ENCODE assay signal across 1 cellular context in the genomic region with DNA sequence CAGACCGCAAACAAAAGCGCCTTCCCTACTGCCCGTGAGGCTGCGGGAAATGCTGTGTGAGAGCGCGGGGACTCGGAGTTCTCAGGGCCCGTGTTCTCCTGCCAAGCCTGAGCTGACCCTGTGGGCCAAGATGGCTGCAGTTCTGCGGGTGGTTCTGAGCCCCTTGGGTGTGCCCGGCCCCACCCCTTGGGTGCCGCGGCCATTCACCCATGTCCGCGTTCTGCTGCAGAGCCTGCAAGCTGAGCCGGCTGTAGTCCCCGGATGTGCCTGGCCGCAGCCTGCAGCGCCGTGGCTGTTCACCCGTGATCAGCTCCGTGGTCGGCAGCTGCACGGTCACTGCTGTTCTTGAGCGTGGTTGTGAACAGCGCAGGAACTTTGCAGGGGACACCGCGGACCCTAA.
TF ChIP-seq lines count a peak whose summit lies in the region.

No MANE protein-coding gene starts in this region.

TF ChIP-seq in GM12878, 131 proteins besides CTCF, POLR2A, EP300 and RAD21 (continued from another document):
- TF ChIP-seq, protein P1, sequence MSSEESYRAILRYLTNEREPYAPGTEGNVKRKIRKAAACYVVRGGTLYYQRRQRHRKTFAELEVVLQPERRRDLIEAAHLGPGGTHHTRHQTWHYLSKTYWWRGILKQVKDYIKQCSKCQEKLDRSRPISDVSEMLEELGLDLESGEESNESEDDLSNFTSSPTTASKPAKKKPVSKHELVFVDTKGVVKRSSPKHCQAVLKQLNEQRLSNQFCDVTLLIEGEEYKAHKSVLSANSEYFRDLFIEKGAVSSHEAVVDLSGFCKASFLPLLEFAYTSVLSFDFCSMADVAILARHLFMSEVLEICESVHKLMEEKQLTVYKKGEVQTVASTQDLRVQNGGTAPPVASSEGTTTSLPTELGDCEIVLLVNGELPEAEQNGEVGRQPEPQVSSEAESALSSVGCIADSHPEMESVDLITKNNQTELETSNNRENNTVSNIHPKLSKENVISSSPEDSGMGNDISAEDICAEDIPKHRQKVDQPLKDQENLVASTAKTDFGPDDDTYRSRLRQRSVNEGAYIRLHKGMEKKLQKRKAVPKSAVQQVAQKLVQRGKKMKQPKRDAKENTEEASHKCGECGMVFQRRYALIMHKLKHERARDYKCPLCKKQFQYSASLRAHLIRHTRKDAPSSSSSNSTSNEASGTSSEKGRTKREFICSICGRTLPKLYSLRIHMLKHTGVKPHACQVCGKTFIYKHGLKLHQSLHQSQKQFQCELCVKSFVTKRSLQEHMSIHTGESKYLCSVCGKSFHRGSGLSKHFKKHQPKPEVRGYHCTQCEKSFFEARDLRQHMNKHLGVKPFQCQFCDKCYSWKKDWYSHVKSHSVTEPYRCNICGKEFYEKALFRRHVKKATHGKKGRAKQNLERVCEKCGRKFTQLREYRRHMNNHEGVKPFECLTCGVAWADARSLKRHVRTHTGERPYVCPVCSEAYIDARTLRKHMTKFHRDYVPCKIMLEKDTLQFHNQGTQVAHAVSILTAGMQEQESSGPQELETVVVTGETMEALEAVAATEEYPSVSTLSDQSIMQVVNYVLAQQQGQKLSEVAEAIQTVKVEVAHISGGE (CRISPR knock-in tag; IDR thresholded peaks at IDR 0.05): no peak
- TF ChIP-seq YY1 (IDR thresholded peaks at IDR 0.05; ENCODE audit: low read depth, low read length): 0 out of 2 replicates have a peak, but pooled peaks have one; percentile 29
